ENCODE assay signal across 30 cellular contexts in the genomic region with DNA sequence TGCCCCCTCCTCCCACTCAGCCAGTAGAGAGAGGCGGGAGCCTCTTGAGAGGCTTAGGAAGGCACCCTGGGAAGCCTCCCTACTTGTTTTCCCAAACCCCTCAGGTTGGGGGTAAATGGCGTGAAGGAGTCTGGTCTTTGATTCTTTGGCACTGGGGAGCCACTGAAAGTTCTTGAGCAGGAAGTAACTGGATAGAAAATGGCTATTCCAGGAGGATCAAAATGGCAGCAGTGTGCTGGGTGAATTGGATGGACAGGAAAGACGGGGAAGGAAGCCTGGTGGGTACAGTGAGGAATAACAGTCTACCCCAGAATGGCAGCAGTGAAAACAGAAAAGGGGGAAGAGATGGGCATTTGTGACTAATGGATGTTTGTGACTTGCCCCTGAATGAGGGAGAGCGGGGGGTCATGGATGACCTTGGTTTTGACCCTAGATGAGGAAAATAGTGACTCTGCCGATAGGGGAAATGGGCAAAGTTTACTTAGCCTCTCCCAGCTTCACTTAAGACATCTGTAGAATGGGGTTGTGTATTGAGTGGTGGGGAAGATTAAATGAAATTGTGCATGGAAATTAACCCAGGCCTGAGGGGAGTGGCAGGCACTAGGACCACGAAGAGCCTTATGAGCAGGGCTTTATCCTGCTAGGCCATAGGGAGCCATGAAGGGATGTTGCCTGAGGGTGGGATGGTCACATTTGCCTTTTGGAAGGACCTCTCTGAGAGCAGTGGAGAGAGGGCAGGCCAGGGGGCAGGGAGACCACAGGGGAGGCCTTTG. TPM values are rescaled to one million over a fixed set of nuclear protein-coding genes. Genes with fewer than 3 reads are reported as not detected.
DNase-seq lines count a peak whose midpoint lies in the region; ATAC-seq, FAIRE-seq and TF ChIP-seq lines count a peak whose summit lies in the region.
"Had no signal": no experiment of that assay in that cellular context is flagged by ENCODE, and none has a peak within 500 bp of the region (broad histone marks: within the 10 kb centered on the region; RNA-seq: fewer than 3 reads in every experiment).

No MANE protein-coding gene starts in this region.

- H2BK120ac ChIP-seq in H9 (ENCODE audit: low read depth, low read length, poor library complexity, severe bottlenecking), result no peak overlapping the region

- no peaks in the 10 kb centered on the region for H3K27me3 Mint-ChIP-seq in H9 (ENCODE audit: low read depth)

- DNase-seq in H9, result no peak
- DNase-seq in K562 (ENCODE audit: extremely low read depth in 1 of 4, low spot score in 3 of 4), result no peak
- DNase-seq in kidney, result no peak
- DNase-seq in stomach, result no peak
- no peak for DNase-seq in SW480 (ENCODE audit: low spot score)
- no peak for DNase-seq in stimulated activated CD4-positive, alpha-beta T cell treated with anti-CD3 and anti-CD28 coated beads, Interleukin-1b, Interleukin-23, amount 100 ng/mL, for 48 hours
- no peak for DNase-seq in mesenteric fat pad (ENCODE audit: low spot score)
- DNase-seq: activated CD4-positive, alpha-beta T cell treated with anti-CD3 and anti-CD28 coated beads for 4 hours; amygdala; BE2C; CD8-positive, alpha-beta T cell; DMS 273 treated with DMSO at 0.1 percent for 48 hours; effector CD8-positive, alpha-beta T cell; left lung; MV-4-11; NCI-H146; NCI-H226; NCI-H526 treated with DMSO at 0.1 percent for 48 hours; NK-92 treated with Interleukin-12 subunit alpha and Interleukin-12 subunit beta, amount 100 ng/mL, for 24 hours; psoas muscle; Right ventricle myocardium superior; stimulated activated naive B cell treated with anti-CD40 and anti-IgM and Interleukin-4, amounts not matched to agents 10 μg/mL and 1 μg/mL and 100 μg/mL, for 72 hours had no signal

- BruUV-seq in K562 (replicated peaks; lab: Mats Ljungman, UMichigan), result no TSS peak

- H3K9me3 ChIP-seq in H9 (ENCODE audit: control insufficient read depth, low read depth, low read length), result no peaks in the 10 kb centered on the region
- no peaks in the 10 kb centered on the region for H3K9me3 ChIP-seq in K562 (replicated peaks; ENCODE audit: control insufficient read depth, insufficient read depth, low read depth, low read length)
- no peaks in the 10 kb centered on the region for H3K9me3 ChIP-seq in kidney (ENCODE audit: control insufficient read depth in 1 of 2, low read length in 2 of 2)
- H3K9me3 ChIP-seq in stomach, result no peaks in the 10 kb centered on the region
- H3K9me3 ChIP-seq: BE2C, left lung, neutrophil, psoas muscle had no signal

- no peak overlapping the region for H3K14ac ChIP-seq in H9 (ENCODE audit: insufficient read depth, low read length)

- H3K4ac ChIP-seq in H9 (ENCODE audit: low read depth, low read length), result no peak overlapping the region

- FAIRE-seq in K562 (lab: Jason Lieb, UNC), result no peak
- FAIRE-seq in kidney (lab: Jason Lieb, UNC), result no peak
- FAIRE-seq: colon, GM18507, H54, islet of Langerhans had no signal

- peaks cover 13% of the 10 kb centered on the region; the same call in 1 of the 2 replicates for H3K4me1 ChIP-seq in H9 (ENCODE audit: insufficient read depth, low read length)
- H3K4me1 ChIP-seq in K562 (replicated peaks in 1 of 2; ENCODE audit: control insufficient read depth in 2 of 2, insufficient read depth in 2 of 2, low read length in 2 of 2), result no peaks in the 10 kb centered on the region
- H3K4me1 ChIP-seq in kidney (ENCODE audit: control insufficient read depth in 1 of 2, insufficient read depth in 1 of 2, low read depth in 1 of 2, low read length in 2 of 2), result peaks cover 48% of the 10 kb centered on the region in 2 donors
- H3K4me1 ChIP-seq in stomach, result peaks cover 46 to 87% (median 79%) of the 10 kb centered on the region in 4 donors
- H3K4me1 ChIP-seq: psoas muscle had no signal

- peak overlapping the region in 1 of 2 experiments; percentile 58; a peak in 3 of 5 replicates for H3K4me3 Mint-ChIP-seq in H9
- H3K4me3 Mint-ChIP-seq: CD8-positive, alpha-beta T cell; memory B cell; stimulated activated naive B cell treated with anti-CD40 and anti-IgM and Interleukin-4, amounts not matched to agents 10 μg/mL and 1 μg/mL and 100 μg/mL, for 72 hours had no signal

- no peak for TF ChIP-seq CTCF in H9 (conservative IDR thresholded peaks at IDR 0.05)
- no peak for TF ChIP-seq CTCF in K562 (IDR thresholded peaks at IDR 0.05 in 2 of 3, conservative IDR thresholded peaks at IDR 0.05 in 1 of 3; ENCODE audit: insufficient read depth in 2 of 3, low read depth in 1 of 3, low read length in 3 of 3)
- TF ChIP-seq CTCF in kidney (IDR thresholded peaks at IDR 0.05; ENCODE audit: borderline replicate concordance, extremely low read depth, insufficient read depth), result no peak
- TF ChIP-seq CTCF in stomach (IDR thresholded peaks at IDR 0.05), result no peak

- no peak overlapping the region for H2BK5ac ChIP-seq in H9 (ENCODE audit: insufficient read length, low read length)

- H3K79me2 ChIP-seq in H9 (ENCODE audit: insufficient read depth, low read length) (no peaks in the 10 kb centered on the region), K562 (ENCODE audit: control insufficient read depth, insufficient read depth, low read length) (no peaks in the 10 kb centered on the region)

- intact Hi-C loops in K562 (cut with micrococcal nuclease), result no loop called here
- intact Hi-C loops in kidney (cut with DNase I), result no loop called here
- intact Hi-C loops in stomach (cut with DNase I; ENCODE audit: low total_unique reads), result no loop called here

- TF ChIP-seq EP300 in K562 (IDR thresholded peaks at IDR 0.05; ENCODE audit: low read length) (no peak), stomach (IDR thresholded peaks at IDR 0.05) (no peak)

- H3K9me3 Mint-ChIP-seq in H9, result no peaks in the 10 kb centered on the region
- H3K9me3 Mint-ChIP-seq: activated naive CD4-positive, alpha-beta T cell treated with anti-CD3 and anti-CD28 coated beads, Interleukin-2, amount 50 U/mL, for 72 hours; CD8-positive, alpha-beta T cell; memory B cell; stimulated activated naive B cell treated with anti-CD40 and anti-IgM and Interleukin-4, amounts not matched to agents 10 μg/mL and 1 μg/mL and 100 μg/mL, for 72 hours had no signal

- peaks cover 41 to 49% of the 10 kb centered on the region in 2 experiments for H3K4me1 Mint-ChIP-seq in H9
- H3K4me1 Mint-ChIP-seq: memory B cell; stimulated activated naive B cell treated with anti-CD40 and anti-IgM and Interleukin-4, amounts not matched to agents 10 μg/mL and 1 μg/mL and 100 μg/mL, for 72 hours had no signal

- H2BK15ac ChIP-seq in H9 (ENCODE audit: low read depth, low read length), result no peak overlapping the region

- TF ChIP-seq POLR2A in K562 (conservative IDR thresholded peaks at IDR 0.05), result no peak
- no peak for TF ChIP-seq POLR2A in stomach (IDR thresholded peaks at IDR 0.05)

- H3K27ac ChIP-seq in H9 (ENCODE audit: insufficient read length, low read depth, low read length), result no peak overlapping the region
- no peak overlapping the region for H3K27ac ChIP-seq in K562 (ENCODE audit: extremely low read depth, low read depth, low read length)
- H3K27ac ChIP-seq in kidney (ENCODE audit: low read depth in 2 of 2, low read length in 2 of 2), result peak overlapping the region; percentile 58 to 66
- H3K27ac ChIP-seq in stomach, result peak overlapping the region in 3 of 5 donors; percentile 17 to 50 (median 36)
- H3K27ac ChIP-seq: neutrophil, psoas muscle had no signal

- no peak for TF ChIP-seq RAD21 in K562 (CRISPR knock-in tag; conservative IDR thresholded peaks at IDR 0.05 in 1 of 2, IDR thresholded peaks at IDR 0.05 in 1 of 2)

- no peaks in the 10 kb centered on the region for H3K36me3 ChIP-seq in K562 (ENCODE audit: control insufficient read depth, insufficient read depth, low read length)
- H3K36me3 ChIP-seq in kidney (ENCODE audit: control insufficient read depth in 1 of 2, insufficient read depth in 2 of 2, low read length in 2 of 2), result no peaks in the 10 kb centered on the region
- no peaks in the 10 kb centered on the region for H3K36me3 ChIP-seq in stomach
- H3K36me3 ChIP-seq: BE2C, left lung, neutrophil had no signal

- no peaks in the 10 kb centered on the region for H3K79me1 ChIP-seq in H9 (ENCODE audit: insufficient read depth, low read depth, low read length, poor library complexity, severe bottlenecking)

- H3K9me1 ChIP-seq in K562 (ENCODE audit: control insufficient read depth, insufficient read depth, low read length), result no peaks in the 10 kb centered on the region

- H4K5ac ChIP-seq in H9 (ENCODE audit: insufficient read length, low read depth, low read length), result no peak overlapping the region

- ATAC-seq in K562, result peak; percentile 38; the same call in 1 of the 3 replicates
- ATAC-seq: activated naive CD4-positive, alpha-beta T cell treated with anti-CD3 and anti-CD28 coated beads, Interleukin-2, amount 50 U/mL, for 72 hours; CD8-positive, alpha-beta T cell; left lung; psoas muscle; stimulated activated naive B cell treated with anti-CD40 and anti-IgM and Interleukin-4, amounts not matched to agents 10 μg/mL and 1 μg/mL and 100 μg/mL, for 72 hours had no signal

- H4K91ac ChIP-seq in H9 (ENCODE audit: insufficient read length, low read depth, low read length), result no peak overlapping the region

- POLR2A ChIA-PET in K562 (lab: Yijun Ruan, JAX), result interaction anchor here (0.7 kb wide), 1 partner anchor 12 kb away, joined by 3 read pairs; no protein-coding TSS in a partner anchor

- CTCF ChIA-PET in K562 (lab: Yijun Ruan, JAX; ENCODE audit: low intra/inter-chr PET ratio), result no interaction called here

- H3K23me2 ChIP-seq in H9 (ENCODE audit: insufficient read length, low read depth, low read length, poor library complexity, severe bottlenecking), result no peaks in the 10 kb centered on the region

- H3K4me3 ChIP-seq in K562, result no peak overlapping the region
- H3K4me3 ChIP-seq in kidney (ENCODE audit: low read length in 2 of 2), result no peak overlapping the region
- no peak overlapping the region for H3K4me3 ChIP-seq in stomach
- H3K4me3 ChIP-seq: left lung, psoas muscle had no signal

- no peaks in the 10 kb centered on the region; a peak in 1 of 7 replicates for H3K36me3 Mint-ChIP-seq in H9 (ENCODE audit: insufficient read depth in 1 of 3, low read depth in 3 of 3)
- H3K36me3 Mint-ChIP-seq: activated naive CD4-positive, alpha-beta T cell treated with anti-CD3 and anti-CD28 coated beads, Interleukin-2, amount 50 U/mL, for 72 hours; CD8-positive, alpha-beta T cell; memory B cell; stimulated activated naive B cell treated with anti-CD40 and anti-IgM and Interleukin-4, amounts not matched to agents 10 μg/mL and 1 μg/mL and 100 μg/mL, for 72 hours had no signal

- no peak overlapping the region for H3K56ac ChIP-seq in H9 (ENCODE audit: insufficient read length, low read depth, low read length)

- H3K27me3 ChIP-seq in H9 (ENCODE audit: insufficient read depth, low read length) (no peaks in the 10 kb centered on the region), K562 (ENCODE audit: control insufficient read depth in 2 of 2, insufficient read depth in 2 of 2, low read length in 2 of 2) (peaks cover 16 to 52% of the 10 kb centered on the region in 2 experiments), stomach (no peaks in the 10 kb centered on the region)
- H3K27me3 ChIP-seq: BE2C, left lung, neutrophil had no signal

- H4K20me1 ChIP-seq in H9 (ENCODE audit: control insufficient read depth, insufficient read depth, insufficient read length), result no peaks in the 10 kb centered on the region
- no peaks in the 10 kb centered on the region for H4K20me1 ChIP-seq in K562 (replicated peaks; ENCODE audit: control insufficient read depth, insufficient read depth, low read length)

- no peak overlapping the region for H4K8ac ChIP-seq in H9 (replicated peaks; ENCODE audit: insufficient read length, low read depth, low read length)

- H2AK5ac ChIP-seq in H9 (ENCODE audit: insufficient read length, low read length), result no peak overlapping the region

- in situ Hi-C loops in K562 (cut with MboI), result no loop called here

- H3K9ac ChIP-seq in H9 (ENCODE audit: extremely low read depth, insufficient read length, low read length) (no peak overlapping the region), K562 (ENCODE audit: insufficient read depth in 1 of 2, low read depth in 2 of 2, low read length in 2 of 2) (no peak overlapping the region), kidney (ENCODE audit: low read length in 2 of 2) (peak overlapping the region in 1 of 2 donors; percentile 21)

- no peak overlapping the region for H3K23ac ChIP-seq in H9 (ENCODE audit: insufficient read length, low read depth, low read length)

- H2BK20ac ChIP-seq in H9 (ENCODE audit: low read depth, low read length, poor library complexity, severe bottlenecking), result no peak overlapping the region

- H3K4me2 ChIP-seq in H9 (ENCODE audit: insufficient read depth, insufficient read length, low read length) (no peak overlapping the region), K562 (ENCODE audit: insufficient read depth, low read length) (no peak overlapping the region)

- H2AFZ ChIP-seq in H9 (ENCODE audit: low read length), result no peak overlapping the region
- H2AFZ ChIP-seq in K562 (ENCODE audit: low read depth, low read length), result no peak overlapping the region

- peak overlapping the region; percentile 73 to 92 (median 85); a peak in 6 of 7 replicates for H3K27ac Mint-ChIP-seq in H9
- H3K27ac Mint-ChIP-seq: activated naive CD4-positive, alpha-beta T cell treated with anti-CD3 and anti-CD28 coated beads, Interleukin-2, amount 50 U/mL, for 72 hours; CD8-positive, alpha-beta T cell; memory B cell; stimulated activated naive B cell treated with anti-CD40 and anti-IgM and Interleukin-4, amounts not matched to agents 10 μg/mL and 1 μg/mL and 100 μg/mL, for 72 hours had no signal

- WGBS in H9 (ENCODE audit: extremely low coverage, insufficient read length, low lambda C conversion rate), result no CpG with 5 or more reads among the region's 6 CpGs
- WGBS in K562 (ENCODE audit: insufficient coverage, low coverage, missing lambda C conversion rate), result 7% methylated on average over 6 of the region's 6 CpGs
- 68 to 81% (median 72%) methylated on average over 6 of the region's 6 CpGs for WGBS in stomach, 5 donors

- H2BK12ac ChIP-seq in H9 (ENCODE audit: insufficient read length, low read depth, low read length), result no peak overlapping the region

- no peak overlapping the region for H3T11ph ChIP-seq in H9 (ENCODE audit: low read length)

- peak overlapping the region; percentile 18 for H3K18ac ChIP-seq in H9 (ENCODE audit: insufficient read length, low read depth, low read length)

RNA-seq across cellular contexts. Expression of a gene that starts 32.7 kb away (rescaled TPM):
- total RNA-seq in H9 (2021), result 4.6 and 4.8 TPM in 2 replicates
- total RNA-seq in K562 (2011; cell fraction: chromatin; rRNA removed; ENCODE audit: low replicate concordance), result not detected in 2 replicates
- total RNA-seq in K562 (2011; cell fraction: nucleolus; rRNA removed), result 0.50 and 0.53 TPM in 2 replicates
- 0.37 TPM in 1 of 2 replicates, not detected in the other for total RNA-seq in K562 (2011; cell fraction: nucleoplasm; rRNA removed)
- 0.95 and 1.1 TPM in 2 replicates for total RNA-seq in K562 (2014; rRNA removed)
- total RNA-seq in K562 (2014; rRNA removed; fragmentation: Illumina TruSeq; extraction: Trizol), result 0.16 and 0.55 TPM in 2 replicates
- total RNA-seq in K562 (2015; rRNA removed; fragmentation: Illumina TruSeq; extraction: Trizol), result 0.58 and 0.64 TPM in 2 replicates
- total RNA-seq in K562 (2021), result 0.80 and 1.0 TPM in 2 replicates
- polyA plus RNA-seq in K562 (2011; rRNA removed), result 0.13 and 0.49 TPM in 2 replicates
- 0.33 and 0.47 TPM in 2 replicates for polyA plus RNA-seq in K562 (2011; cell fraction: cytosol; rRNA removed)
- 0.21 and 0.34 TPM in 2 replicates for polyA plus RNA-seq in K562 (2011; cell fraction: nucleus; rRNA removed)
- 1.5 and 1.7 TPM in 2 replicates for polyA plus RNA-seq in K562 (2012)
- 0.88 and 0.94 TPM in 2 replicates for polyA plus RNA-seq in K562 (2014; fragmentation: Illumina TruSeq; extraction: Trizol)
- under 1 TPM; 0.06 to 0.07 TPM for polyA plus RNA-seq in K562 (2014; fragmentation: Nextera tagmentation; extraction: Ambion mirVana)
- 0.62 and 1.4 TPM in 2 replicates for polyA plus RNA-seq in K562 (2014; rRNA removed)
- 0.15 TPM in 1 of 2 replicates, not detected in the other for polyA minus RNA-seq in K562 (2011; rRNA and poly(A)+ RNA removed)
- 0.73 TPM in 1 of 2 replicates, not detected in the other for polyA minus RNA-seq in K562 (2011; cell fraction: cytosol; rRNA and poly(A)+ RNA removed)
- 0.44 TPM in 1 of 2 replicates, not detected in the other for polyA minus RNA-seq in K562 (2011; cell fraction: nucleus; rRNA and poly(A)+ RNA removed)
- 48.4 TPM for total RNA-seq in kidney
- 38.1 TPM for polyA plus RNA-seq in kidney (ENCODE audit: insufficient read depth, low read depth, low replicate concordance)
- 10 to 100 TPM in 4 of 5 donors, 1 to 10 TPM in 1; 1.2 to 32.2 (median 13.8) TPM for total RNA-seq in stomach
- 10 to 100 TPM; 13.6 to 18.2 (median 17.2) TPM for polyA plus RNA-seq in stomach
- total RNA-seq in mesenteric fat pad, result 4.3 TPM
- total RNA-seq: CD8-positive, alpha-beta T cell; T-helper 2 cell treated with Interferon-gamma antibody and Interleukin-4, amounts not matched to agents 100 ng/mL and 5 ng/mL, for 36 hours had no signal

Comparison
In these comparisons a context has a peak if more than half of its experiments do, and no peak if none do; other contexts are left out.
1. H3K27ac ChIP-seq: peak in kidney (2 of 2) and stomach (3 of 5); none in H9 (single experiment) and K562 (single experiment).